In the genomic region with DNA sequence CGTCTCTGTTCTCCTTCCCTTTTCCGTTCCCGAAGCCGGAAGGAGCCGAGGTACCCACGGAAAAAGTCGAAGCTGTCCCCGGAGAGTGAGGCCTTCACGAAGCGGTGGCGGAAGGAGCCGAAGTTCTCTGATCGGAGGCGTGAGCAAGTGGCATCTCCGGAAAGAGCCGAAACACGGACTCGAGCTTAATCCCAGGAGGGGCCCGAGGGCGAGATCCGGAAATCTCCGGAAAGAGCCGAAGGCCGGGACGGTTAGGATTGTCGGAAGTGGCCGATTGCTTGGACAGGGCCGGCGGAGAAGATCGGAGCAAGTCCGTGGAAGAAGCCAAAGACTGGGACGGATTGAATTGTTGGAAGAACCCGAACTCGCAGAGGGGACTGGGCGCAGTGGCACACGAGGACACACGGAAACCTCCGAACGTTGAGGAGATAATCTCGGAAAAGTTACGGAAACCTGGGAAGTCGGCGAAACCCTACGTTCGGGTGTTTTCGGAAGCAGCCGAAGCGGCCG, we compare ENCODE assay signal across 1 cellular context.
A peak's percentile ranks its signal among the peaks of the same experiment; 100 is the strongest.
TF ChIP-seq lines count a peak whose summit lies in the region.

No MANE protein-coding gene starts in this region.

TF ChIP-seq in HepG2, 621 proteins besides CTCF, POLR2A, EP300 and RAD21:
- TF ChIP-seq BORCS8-MEF2B (CRISPR knock-in tag; IDR thresholded peaks at IDR 0.05): no peak
- TF ChIP-seq HNRNPLL (IDR thresholded peaks at IDR 0.05; ENCODE audit: low read depth, low read length, poor library complexity, severe bottlenecking): peak; percentile 19
- TF ChIP-seq, protein P1, sequence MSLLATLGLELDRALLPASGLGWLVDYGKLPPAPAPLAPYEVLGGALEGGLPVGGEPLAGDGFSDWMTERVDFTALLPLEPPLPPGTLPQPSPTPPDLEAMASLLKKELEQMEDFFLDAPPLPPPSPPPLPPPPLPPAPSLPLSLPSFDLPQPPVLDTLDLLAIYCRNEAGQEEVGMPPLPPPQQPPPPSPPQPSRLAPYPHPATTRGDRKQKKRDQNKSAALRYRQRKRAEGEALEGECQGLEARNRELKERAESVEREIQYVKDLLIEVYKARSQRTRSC (CRISPR knock-in tag; IDR thresholded peaks at IDR 0.05; ENCODE audit: low read depth): no peak
- TF ChIP-seq SMAD3 (CRISPR knock-in tag; IDR thresholded peaks at IDR 0.05): 0 out of 2 replicates have a peak, but pooled peaks have one; percentile 60
- TF ChIP-seq, protein P2, sequence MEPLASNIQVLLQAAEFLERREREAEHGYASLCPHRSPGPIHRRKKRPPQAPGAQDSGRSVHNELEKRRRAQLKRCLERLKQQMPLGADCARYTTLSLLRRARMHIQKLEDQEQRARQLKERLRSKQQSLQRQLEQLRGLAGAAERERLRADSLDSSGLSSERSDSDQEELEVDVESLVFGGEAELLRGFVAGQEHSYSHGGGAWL (CRISPR knock-in tag; IDR thresholded peaks at IDR 0.05): peak; percentile 7; the same call in 1 of the 2 replicates
- TF ChIP-seq, protein P3, sequence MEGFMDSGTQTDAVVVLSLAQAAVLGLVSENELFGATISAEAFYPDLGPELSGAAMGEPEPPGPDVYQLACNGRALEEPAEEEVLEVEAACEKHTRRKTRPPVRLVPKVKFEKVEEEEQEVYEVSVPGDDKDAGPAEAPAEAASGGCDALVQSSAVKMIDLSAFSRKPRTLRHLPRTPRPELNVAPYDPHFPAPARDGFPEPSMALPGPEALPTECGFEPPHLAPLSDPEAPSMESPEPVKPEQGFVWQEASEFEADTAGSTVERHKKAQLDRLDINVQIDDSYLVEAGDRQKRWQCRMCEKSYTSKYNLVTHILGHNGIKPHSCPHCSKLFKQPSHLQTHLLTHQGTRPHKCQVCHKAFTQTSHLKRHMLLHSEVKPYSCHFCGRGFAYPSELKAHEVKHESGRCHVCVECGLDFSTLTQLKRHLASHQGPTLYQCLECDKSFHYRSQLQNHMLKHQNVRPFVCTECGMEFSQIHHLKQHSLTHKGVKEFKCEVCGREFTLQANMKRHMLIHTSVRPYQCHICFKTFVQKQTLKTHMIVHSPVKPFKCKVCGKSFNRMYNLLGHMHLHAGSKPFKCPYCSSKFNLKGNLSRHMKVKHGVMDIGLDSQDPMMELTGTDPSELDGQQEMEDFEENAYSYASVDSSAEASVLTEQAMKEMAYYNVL (CRISPR knock-in tag; IDR thresholded peaks at IDR 0.05; ENCODE audit: borderline replicate concordance): 0 out of 2 replicates have a peak, but pooled peaks have one; percentile 1
- TF ChIP-seq, protein P4, sequence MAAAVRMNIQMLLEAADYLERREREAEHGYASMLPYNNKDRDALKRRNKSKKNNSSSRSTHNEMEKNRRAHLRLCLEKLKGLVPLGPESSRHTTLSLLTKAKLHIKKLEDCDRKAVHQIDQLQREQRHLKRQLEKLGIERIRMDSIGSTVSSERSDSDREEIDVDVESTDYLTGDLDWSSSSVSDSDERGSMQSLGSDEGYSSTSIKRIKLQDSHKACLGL (CRISPR knock-in tag; IDR thresholded peaks at IDR 0.05): 0 out of 2 replicates have a peak, but pooled peaks have one; percentile 11
- TF ChIP-seq, protein P5, sequence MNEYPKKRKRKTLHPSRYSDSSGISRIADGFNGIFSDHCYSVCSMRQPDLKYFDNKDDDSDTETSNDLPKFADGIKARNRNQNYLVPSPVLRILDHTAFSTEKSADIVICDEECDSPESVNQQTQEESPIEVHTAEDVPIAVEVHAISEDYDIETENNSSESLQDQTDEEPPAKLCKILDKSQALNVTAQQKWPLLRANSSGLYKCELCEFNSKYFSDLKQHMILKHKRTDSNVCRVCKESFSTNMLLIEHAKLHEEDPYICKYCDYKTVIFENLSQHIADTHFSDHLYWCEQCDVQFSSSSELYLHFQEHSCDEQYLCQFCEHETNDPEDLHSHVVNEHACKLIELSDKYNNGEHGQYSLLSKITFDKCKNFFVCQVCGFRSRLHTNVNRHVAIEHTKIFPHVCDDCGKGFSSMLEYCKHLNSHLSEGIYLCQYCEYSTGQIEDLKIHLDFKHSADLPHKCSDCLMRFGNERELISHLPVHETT (CRISPR knock-in tag; conservative IDR thresholded peaks at IDR 0.05): 0 out of 2 replicates have a peak, but pooled peaks have one; percentile 6
- peak; percentile 58; the same call in 1 of the 2 replicates for TF ChIP-seq HNF4G (IDR thresholded peaks at IDR 0.05; ENCODE audit: borderline replicate concordance, low read depth, low read length)
- no peak for TF ChIP-seq HNF4G (CRISPR knock-in tag; IDR thresholded peaks at IDR 0.05; ENCODE audit: borderline replicate concordance, low read depth)
- no peak for TF ChIP-seq NONO (IDR thresholded peaks at IDR 0.05)
- peak; percentile 32; the same call in 1 of the 2 replicates for TF ChIP-seq NONO (CRISPR knock-in tag; conservative IDR thresholded peaks at IDR 0.05)
- TF ChIP-seq ONECUT2 (CRISPR knock-in tag; IDR thresholded peaks at IDR 0.05): no peak
- peak; percentile 5; the same call in 1 of the 2 replicates for TF ChIP-seq MEF2D (CRISPR knock-in tag; IDR thresholded peaks at IDR 0.05)
- TF ChIP-seq TBL1XR1 (IDR thresholded peaks at IDR 0.05; ENCODE audit: borderline replicate concordance, low read length, partially characterized antibody): peak; percentile 1
- TF ChIP-seq GABPA (IDR thresholded peaks at IDR 0.05; ENCODE audit: low read depth, low read length): peak; percentile 46; the same call in 1 of the 2 replicates
- TF ChIP-seq GABPA (CRISPR knock-in tag; IDR thresholded peaks at IDR 0.05; ENCODE audit: low read depth): no peak; the same call in 1 of the 2 replicates
- TF ChIP-seq PITX1 (CRISPR knock-in tag; IDR thresholded peaks at IDR 0.05): peak; percentile 72
- TF ChIP-seq, protein P6, sequence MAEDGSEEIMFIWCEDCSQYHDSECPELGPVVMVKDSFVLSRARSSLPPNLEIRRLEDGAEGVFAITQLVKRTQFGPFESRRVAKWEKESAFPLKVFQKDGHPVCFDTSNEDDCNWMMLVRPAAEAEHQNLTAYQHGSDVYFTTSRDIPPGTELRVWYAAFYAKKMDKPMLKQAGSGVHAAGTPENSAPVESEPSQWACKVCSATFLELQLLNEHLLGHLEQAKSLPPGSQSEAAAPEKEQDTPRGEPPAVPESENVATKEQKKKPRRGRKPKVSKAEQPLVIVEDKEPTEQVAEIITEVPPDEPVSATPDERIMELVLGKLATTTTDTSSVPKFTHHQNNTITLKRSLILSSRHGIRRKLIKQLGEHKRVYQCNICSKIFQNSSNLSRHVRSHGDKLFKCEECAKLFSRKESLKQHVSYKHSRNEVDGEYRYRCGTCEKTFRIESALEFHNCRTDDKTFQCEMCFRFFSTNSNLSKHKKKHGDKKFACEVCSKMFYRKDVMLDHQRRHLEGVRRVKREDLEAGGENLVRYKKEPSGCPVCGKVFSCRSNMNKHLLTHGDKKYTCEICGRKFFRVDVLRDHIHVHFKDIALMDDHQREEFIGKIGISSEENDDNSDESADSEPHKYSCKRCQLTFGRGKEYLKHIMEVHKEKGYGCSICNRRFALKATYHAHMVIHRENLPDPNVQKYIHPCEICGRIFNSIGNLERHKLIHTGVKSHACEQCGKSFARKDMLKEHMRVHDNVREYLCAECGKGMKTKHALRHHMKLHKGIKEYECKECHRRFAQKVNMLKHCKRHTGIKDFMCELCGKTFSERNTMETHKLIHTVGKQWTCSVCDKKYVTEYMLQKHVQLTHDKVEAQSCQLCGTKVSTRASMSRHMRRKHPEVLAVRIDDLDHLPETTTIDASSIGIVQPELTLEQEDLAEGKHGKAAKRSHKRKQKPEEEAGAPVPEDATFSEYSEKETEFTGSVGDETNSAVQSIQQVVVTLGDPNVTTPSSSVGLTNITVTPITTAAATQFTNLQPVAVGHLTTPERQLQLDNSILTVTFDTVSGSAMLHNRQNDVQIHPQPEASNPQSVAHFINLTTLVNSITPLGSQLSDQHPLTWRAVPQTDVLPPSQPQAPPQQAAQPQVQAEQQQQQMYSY (CRISPR knock-in tag; IDR thresholded peaks at IDR 0.05): no peak
- peak; percentile 3; the same call in 1 of the 2 replicates for TF ChIP-seq TARDBP (CRISPR knock-in tag; IDR thresholded peaks at IDR 0.05)
- TF ChIP-seq ZMAT3 (CRISPR knock-in tag; conservative IDR thresholded peaks at IDR 0.05): 0 out of 2 replicates have a peak, but pooled peaks have one; percentile 25
- peak; percentile 13; the same call in 1 of the 2 replicates for TF ChIP-seq NFYC (CRISPR knock-in tag; IDR thresholded peaks at IDR 0.05)
- TF ChIP-seq ELF1 (CRISPR knock-in tag; IDR thresholded peaks at IDR 0.05): peak; percentile 82
- TF ChIP-seq ETV5 (CRISPR knock-in tag; IDR thresholded peaks at IDR 0.05; ENCODE audit: borderline replicate concordance): peak; percentile 66; the same call in 1 of the 2 replicates
- TF ChIP-seq SIX1 (CRISPR knock-in tag; IDR thresholded peaks at IDR 0.05; ENCODE audit: borderline replicate concordance): no peak
- TF ChIP-seq NFIC (IDR thresholded peaks at IDR 0.05; ENCODE audit: low read length): no peak
- 0 out of 2 replicates have a peak, but pooled peaks have one; percentile 1 for TF ChIP-seq GZF1 (CRISPR knock-in tag; IDR thresholded peaks at IDR 0.05)
- TF ChIP-seq ZNF674 (CRISPR knock-in tag; IDR thresholded peaks at IDR 0.05; ENCODE audit: low read depth): no peak
- 0 out of 2 replicates have a peak, but pooled peaks have one; percentile 10 for TF ChIP-seq ZFP36L2 (CRISPR knock-in tag; IDR thresholded peaks at IDR 0.05)
- 0 out of 2 replicates have a peak, but pooled peaks have one; percentile 4 for TF ChIP-seq BRCA1 (CRISPR knock-in tag; IDR thresholded peaks at IDR 0.05)
- peak; percentile 14 for TF ChIP-seq POLR2G (IDR thresholded peaks at IDR 0.05; ENCODE audit: low read depth, low read length)
- peak; percentile 1; the same call in 1 of the 2 replicates for TF ChIP-seq IRF2 (CRISPR knock-in tag; IDR thresholded peaks at IDR 0.05)
- no peak for TF ChIP-seq FOXK1 (CRISPR knock-in tag; IDR thresholded peaks at IDR 0.05; ENCODE audit: borderline replicate concordance, low read depth)
- peak; percentile 18; the same call in 1 of the 2 replicates for TF ChIP-seq YEATS2 (CRISPR knock-in tag; IDR thresholded peaks at IDR 0.05; ENCODE audit: borderline replicate concordance)
